In genomic region chr12:121816925-121817647, GRCh38 we compare ENCODE assay signal across 36 cellular contexts. TPM values are rescaled to one million over a fixed set of nuclear protein-coding genes. Genes with fewer than 3 reads are reported as not detected.
"Had no signal": no experiment of that assay in that cellular context is flagged by ENCODE, and none has a peak within 500 bp of the region (broad histone marks: within the 10 kb centered on the region; RNA-seq: fewer than 3 reads in every experiment).

No MANE protein-coding gene starts in this region.

- H3K4me3 ChIP-seq: right atrium auricular region, smooth muscle cell, stomach, thyroid gland, upper lobe of left lung, vagina had no signal

- H2AFZ ChIP-seq: parathyroid adenoma had no signal

- H3K9ac ChIP-seq: parathyroid adenoma had no signal

- H3K27me3 ChIP-seq: brain microvascular endothelial cell, right atrium auricular region, stomach, thyroid gland, upper lobe of left lung, vagina had no signal

- H3K4me1 ChIP-seq: parathyroid adenoma had no signal

- DNase-seq: activated CD4-positive, alpha-beta T cell treated with anti-CD3 and anti-CD28 coated beads for 1 hour; activated CD4-positive, alpha-beta T cell treated with anti-CD3 and anti-CD28 coated beads, Interleukin-2, amount 10 ng/mL, durations not matched to agents 7 days and 5 days; activated CD8-positive, alpha-beta T cell treated with anti-CD3 and anti-CD28 coated beads for 36 hours; activated effector memory CD4-positive, alpha-beta T cell treated with Interleukin-2 at 50 U/mL for 16 hours; activated naive CD4-positive, alpha-beta T cell treated with anti-CD3 and anti-CD28 coated beads for 36 hours; activated T-cell treated with anti-CD3 and anti-CD28 coated beads, Interleukin-2, amount 50 U/mL, for 72 hours; amniotic stem cell; brain microvascular endothelial cell; endodermal cell; foreskin fibroblast; head of caudate nucleus; hippocampal formation; left cardiac atrium; mammary epithelial cell; midbrain; naive thymus-derived CD4-positive, alpha-beta T cell; nucleus accumbens; stimulated activated CD4-positive, alpha-beta T cell treated with anti-CD3 and anti-CD28 coated beads, Interleukin-1b, Interleukin-23, amount 100 ng/mL, for 48 hours; stimulated activated CD4-positive, alpha-beta T cell treated with anti-CD3 and anti-CD28 coated beads, Interleukin-4, amount 100 ng/mL, for 4 hours; stimulated activated CD8-positive, alpha-beta memory T cell treated with anti-CD3 and anti-CD28 coated beads, Interleukin-4, amount 100 ng/mL, for 48 hours; stimulated activated naive B cell treated with anti-CD40 and anti-IgM and Interleukin-4, amounts not matched to agents 10 μg/mL and 1 μg/mL and 100 μg/mL, for 72 hours; stomach; T-helper 9 cell; thyroid gland had no signal

- H3K9me3 ChIP-seq: right atrium auricular region, stomach, thyroid gland, upper lobe of left lung, vagina had no signal

- ATAC-seq: activated CD8-positive, alpha-beta T cell treated with anti-CD3 and anti-CD28 coated beads for 36 hours; activated T-cell treated with anti-CD3 and anti-CD28 coated beads, Interleukin-2, amount 50 U/mL, for 72 hours; esophagus mucosa; left cardiac atrium; left ventricle myocardium superior; naive thymus-derived CD4-positive, alpha-beta T cell; stimulated activated naive B cell treated with anti-CD40 and anti-IgM and Interleukin-4, amounts not matched to agents 10 μg/mL and 1 μg/mL and 100 μg/mL, for 72 hours had no signal

- H3K4me2 ChIP-seq: smooth muscle cell had no signal

- FAIRE-seq: astrocyte, keratinocyte had no signal

- H3K27ac ChIP-seq: brain microvascular endothelial cell, parathyroid adenoma, right atrium auricular region, stomach, thyroid gland, upper lobe of left lung, vagina had no signal

RNA-seq across cellular contexts. Expression of gene HPD, which starts 41.6 kb away (rescaled TPM):
- total RNA-seq: activated CD4-positive, alpha-beta T cell treated with anti-CD3 and anti-CD28 coated beads, Interleukin-2, amount 10 ng/mL, durations not matched to agents 7 days and 5 days; activated CD8-positive, alpha-beta T cell treated with anti-CD3 and anti-CD28 coated beads for 36 hours; activated naive CD4-positive, alpha-beta T cell treated with anti-CD3 and anti-CD28 coated beads for 36 hours; activated T-cell treated with anti-CD3 and anti-CD28 coated beads, Interleukin-2, amount 50 U/mL, for 72 hours; astrocyte; chondrocyte; naive thymus-derived CD4-positive, alpha-beta T cell; pulmonary artery endothelial cell; smooth muscle cell; vagina had no signal
- polyA plus RNA-seq: keratinocyte; naive thymus-derived CD4-positive, alpha-beta T cell; neural cell; smooth muscle cell had no signal
